19 cellular contexts compared by ENCODE assay signal in genomic region chr2:218996937-218997336, GRCh38. TPM values are rescaled to one million over a fixed set of nuclear protein-coding genes. Genes with fewer than 3 reads are reported as not detected.
DNase-seq lines count a peak whose midpoint lies in the region; ATAC-seq and TF ChIP-seq lines count a peak whose summit lies in the region.
"Had no signal": no experiment of that assay in that cellular context is flagged by ENCODE, and none has a peak within 500 bp of the region (broad histone marks: within the 10 kb centered on the region; RNA-seq: fewer than 3 reads in every experiment).

No MANE protein-coding gene starts in this region.

- TF ChIP-seq POLR2A in gastroesophageal sphincter (IDR thresholded peaks at IDR 0.05) = no peak

- no peak for TF ChIP-seq EP300 in gastroesophageal sphincter (IDR thresholded peaks at IDR 0.05)

- H3K4me1 ChIP-seq in mucosa of rectum (ENCODE audit: control insufficient read depth in 2 of 2, insufficient read depth in 2 of 2, low read length in 2 of 2) = peaks cover 22 to 43% of the 10 kb centered on the region in 2 donors
- H3K4me1 ChIP-seq in gastroesophageal sphincter = peaks cover 0 to 40% (median 29%) of the 10 kb centered on the region in 3 donors

- peaks cover 35 to 41% of the 10 kb centered on the region in 2 donors for H3K27me3 ChIP-seq in mucosa of rectum (ENCODE audit: control insufficient read depth in 2 of 2, insufficient read depth in 2 of 2, low read length in 2 of 2)
- H3K27me3 ChIP-seq in gastroesophageal sphincter = peaks cover 98% of the 10 kb centered on the region

- 60 to 80% methylated on average over 1 of the region's 4 CpGs for WGBS in gastroesophageal sphincter (ENCODE audit: low coverage in 1 of 2), 2 donors

- DNase-seq in DMS 273 treated with DMSO at 0.1 percent for 48 hours (lab: John Stamatoyannopoulos, UW) = peak; percentile 54
- peak; percentile 94 for DNase-seq in NCI-H1694 treated with DMSO at 0.1 percent for 48 hours (lab: John Stamatoyannopoulos, UW)
- DNase-seq in NCI-H774 (lab: John Stamatoyannopoulos, UW) = peak; percentile 81
- DNase-seq in activated CD4-positive, alpha-beta memory T cell treated with anti-CD3 and anti-CD28 coated beads, Interleukin-2, amount 10 ng/mL, durations not matched to agents 7 days and 5 days = no peak
- DNase-seq: activated CD4-positive, alpha-beta T cell treated with anti-CD3 and anti-CD28 coated beads for 4 hours; activated T-cell treated with anti-CD3 and anti-CD28 coated beads, Interleukin-2, amount 50 U/mL, for 24 hours; cerebellar nuclear complex; heart left ventricle; NCI-H1436 treated with DMSO at 0.1 percent for 48 hours; Peyer's patch; retina; stimulated activated CD4-positive, alpha-beta T cell treated with anti-CD3 and anti-CD28 coated beads, Interleukin-1b, Interleukin-23, amount 100 ng/mL, for 48 hours; tibial artery had no signal

- no peak for TF ChIP-seq CTCF in gastroesophageal sphincter (IDR thresholded peaks at IDR 0.05)

- H3K27ac ChIP-seq in mucosa of rectum (ENCODE audit: low read depth in 2 of 2, low read length in 2 of 2) (peak overlapping the region; percentile 29 to 83), gastroesophageal sphincter (no peak overlapping the region)
- H3K27ac ChIP-seq: heart left ventricle, tibial artery had no signal

- CTCF ChIA-PET in activated CD4-positive, alpha-beta memory T cell treated with anti-CD3 and anti-CD28 coated beads, Interleukin-2, amount 10 ng/mL, durations not matched to agents 7 days and 5 days (lab: Charles Lee) = interaction anchor here (1.0 to 7.4 kb wide), 4 partner anchors 13 to 26 kb away, joined by 3 to 51 read pairs (median 6); partner anchors contain the start of gene FEV

- no peak overlapping the region for H3K4me3 Mint-ChIP-seq in activated CD4-positive, alpha-beta memory T cell treated with anti-CD3 and anti-CD28 coated beads, Interleukin-2, amount 10 ng/mL, durations not matched to agents 7 days and 5 days
- H3K4me3 Mint-ChIP-seq in activated T-helper 17 cell treated with anti-CD3 and anti-CD28 coated beads, Interleukin-2, amount 50 U/mL, for 72 hours = no peak overlapping the region
- H3K4me3 Mint-ChIP-seq: T-helper 1 cell treated with Interleukin-12 subunit alpha and Interleukin-12 subunit beta and Interleukin-4 antibody, amounts not matched to agents 30 μg/mL and 1 μg/mL, for 36 hours had no signal

- no peak overlapping the region for H3K27ac Mint-ChIP-seq in activated CD4-positive, alpha-beta memory T cell treated with anti-CD3 and anti-CD28 coated beads, Interleukin-2, amount 10 ng/mL, durations not matched to agents 7 days and 5 days
- no peak overlapping the region for H3K27ac Mint-ChIP-seq in activated T-helper 17 cell treated with anti-CD3 and anti-CD28 coated beads, Interleukin-2, amount 50 U/mL, for 72 hours
- H3K27ac Mint-ChIP-seq: activated T-cell treated with anti-CD3 and anti-CD28 coated beads, Interleukin-2, amount 50 U/mL, for 24 hours; T-helper 1 cell treated with Interleukin-12 subunit alpha and Interleukin-12 subunit beta and Interleukin-4 antibody, amounts not matched to agents 30 μg/mL and 1 μg/mL, for 36 hours had no signal

- no peak for ATAC-seq in gastroesophageal sphincter
- no peak for ATAC-seq in GM18907 (IDR thresholded peaks at IDR 0.05; ENCODE audit: unreplicated experiment)
- no peak for ATAC-seq in activated T-helper 17 cell treated with anti-CD3 and anti-CD28 coated beads, Interleukin-2, amount 50 U/mL, for 72 hours (replicated peaks)

- no peaks in the 10 kb centered on the region for H3K9me3 Mint-ChIP-seq in activated CD4-positive, alpha-beta memory T cell treated with anti-CD3 and anti-CD28 coated beads, Interleukin-2, amount 10 ng/mL, durations not matched to agents 7 days and 5 days
- H3K9me3 Mint-ChIP-seq in activated T-helper 17 cell treated with anti-CD3 and anti-CD28 coated beads, Interleukin-2, amount 50 U/mL, for 72 hours = no peaks in the 10 kb centered on the region
- H3K9me3 Mint-ChIP-seq: activated T-cell treated with anti-CD3 and anti-CD28 coated beads, Interleukin-2, amount 50 U/mL, for 24 hours; T-helper 1 cell treated with Interleukin-12 subunit alpha and Interleukin-12 subunit beta and Interleukin-4 antibody, amounts not matched to agents 30 μg/mL and 1 μg/mL, for 36 hours had no signal

- POLR2A ChIA-PET in activated CD4-positive, alpha-beta memory T cell treated with anti-CD3 and anti-CD28 coated beads, Interleukin-2, amount 10 ng/mL, durations not matched to agents 7 days and 5 days (lab: Charles Lee) = no interaction called here

- H3K4me3 ChIP-seq in mucosa of rectum (ENCODE audit: low read length in 2 of 2) (peak overlapping the region in 1 of 2 donors; percentile 65), gastroesophageal sphincter (no peak overlapping the region)
- H3K4me3 ChIP-seq: GM12878 had no signal

- H3K27me3 Mint-ChIP-seq in activated CD4-positive, alpha-beta memory T cell treated with anti-CD3 and anti-CD28 coated beads, Interleukin-2, amount 10 ng/mL, durations not matched to agents 7 days and 5 days = peaks cover 78% of the 10 kb centered on the region
- peaks cover 33% of the 10 kb centered on the region for H3K27me3 Mint-ChIP-seq in activated T-helper 17 cell treated with anti-CD3 and anti-CD28 coated beads, Interleukin-2, amount 50 U/mL, for 72 hours

- no peaks in the 10 kb centered on the region for H3K36me3 ChIP-seq in mucosa of rectum (ENCODE audit: control insufficient read depth in 2 of 2, insufficient read depth in 2 of 2, low read length in 2 of 2)
- no peaks in the 10 kb centered on the region for H3K36me3 ChIP-seq in gastroesophageal sphincter
- H3K36me3 ChIP-seq: heart left ventricle, Peyer's patch, tibial artery had no signal

- H3K9me3 ChIP-seq in mucosa of rectum (ENCODE audit: control insufficient read depth in 2 of 2, low read length in 2 of 2) = no peaks in the 10 kb centered on the region
- H3K9me3 ChIP-seq in gastroesophageal sphincter = no peaks in the 10 kb centered on the region
- H3K9me3 ChIP-seq: heart left ventricle, Peyer's patch, tibial artery had no signal

- peak overlapping the region in 1 of 2 donors; percentile 81 for H3K9ac ChIP-seq in mucosa of rectum (ENCODE audit: low read depth in 1 of 2, low read length in 2 of 2)

- no peaks in the 10 kb centered on the region for H3K36me3 Mint-ChIP-seq in activated CD4-positive, alpha-beta memory T cell treated with anti-CD3 and anti-CD28 coated beads, Interleukin-2, amount 10 ng/mL, durations not matched to agents 7 days and 5 days (ENCODE audit: low read depth)
- no peaks in the 10 kb centered on the region for H3K36me3 Mint-ChIP-seq in activated T-helper 17 cell treated with anti-CD3 and anti-CD28 coated beads, Interleukin-2, amount 50 U/mL, for 72 hours (ENCODE audit: low read depth)

- peaks cover 5% of the 10 kb centered on the region for H3K4me1 Mint-ChIP-seq in activated CD4-positive, alpha-beta memory T cell treated with anti-CD3 and anti-CD28 coated beads, Interleukin-2, amount 10 ng/mL, durations not matched to agents 7 days and 5 days
- H3K4me1 Mint-ChIP-seq in activated T-helper 17 cell treated with anti-CD3 and anti-CD28 coated beads, Interleukin-2, amount 50 U/mL, for 72 hours = no peaks in the 10 kb centered on the region

RNA-seq across cellular contexts. Expression of gene CRYBA2, which starts 3.7 kb away (rescaled TPM):
- not detected for total RNA-seq in activated CD4-positive, alpha-beta memory T cell treated with anti-CD3 and anti-CD28 coated beads, Interleukin-2, amount 10 ng/mL, durations not matched to agents 7 days and 5 days
- not detected for total RNA-seq in gastroesophageal sphincter
- total RNA-seq in activated T-helper 17 cell treated with anti-CD3 and anti-CD28 coated beads, Interleukin-2, amount 50 U/mL, for 72 hours = not detected
- total RNA-seq: GM12878, heart left ventricle had no signal

RNA-seq across cellular contexts. Expression of gene FEV, which starts 12.0 kb away (rescaled TPM):
- total RNA-seq in activated CD4-positive, alpha-beta memory T cell treated with anti-CD3 and anti-CD28 coated beads, Interleukin-2, amount 10 ng/mL, durations not matched to agents 7 days and 5 days = not detected
- total RNA-seq in gastroesophageal sphincter = not detected
- total RNA-seq in activated T-helper 17 cell treated with anti-CD3 and anti-CD28 coated beads, Interleukin-2, amount 50 U/mL, for 72 hours = not detected
- total RNA-seq: GM12878, heart left ventricle had no signal

RNA-seq across cellular contexts. Expression of gene CDK5R2, which starts 37.5 kb away (rescaled TPM):
- not detected for total RNA-seq in activated CD4-positive, alpha-beta memory T cell treated with anti-CD3 and anti-CD28 coated beads, Interleukin-2, amount 10 ng/mL, durations not matched to agents 7 days and 5 days
- under 1 TPM in 2 of 4 donors, not detected in 2; 0.27 to 0.35 TPM for total RNA-seq in gastroesophageal sphincter
- not detected for total RNA-seq in activated T-helper 17 cell treated with anti-CD3 and anti-CD28 coated beads, Interleukin-2, amount 50 U/mL, for 72 hours
- total RNA-seq: GM12878, heart left ventricle had no signal

RNA-seq across cellular contexts. Expression of gene CFAP65, which starts 44.4 kb away (rescaled TPM):
- not detected for total RNA-seq in activated CD4-positive, alpha-beta memory T cell treated with anti-CD3 and anti-CD28 coated beads, Interleukin-2, amount 10 ng/mL, durations not matched to agents 7 days and 5 days
- not detected for total RNA-seq in gastroesophageal sphincter
- total RNA-seq in activated T-helper 17 cell treated with anti-CD3 and anti-CD28 coated beads, Interleukin-2, amount 50 U/mL, for 72 hours = not detected
- total RNA-seq: GM12878 had no signal

Comparison
In these comparisons a context has a peak if more than half of its experiments do, and no peak if none do; other contexts are left out.
1. H3K27ac ChIP-seq: peak in mucosa of rectum (2 of 2); none in gastroesophageal sphincter (0 of 4).